Comparison of ENCODE assay signal across 1 cellular context in the genomic region with DNA sequence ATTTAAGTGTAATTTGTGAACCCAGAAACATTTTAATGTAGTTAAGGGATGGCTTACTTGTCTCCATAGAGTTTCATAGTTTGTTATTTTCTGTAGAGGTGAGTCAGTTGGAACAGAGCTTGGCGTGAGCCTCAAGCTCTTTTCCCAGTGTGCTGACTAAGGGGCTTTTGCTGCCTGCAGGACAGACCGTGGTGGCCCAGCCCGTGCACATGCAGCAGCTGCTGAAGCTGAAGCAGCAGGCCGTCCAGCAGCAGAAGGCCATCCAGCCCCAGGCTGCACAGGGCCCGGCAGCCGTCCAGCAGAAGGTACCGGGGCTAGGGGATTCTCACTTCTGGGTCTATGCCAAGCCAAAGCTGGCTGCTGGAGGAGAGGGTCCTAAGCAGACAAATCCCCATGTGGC.
TF ChIP-seq lines count a peak whose summit lies in the region.

No MANE protein-coding gene starts in this region.

TF ChIP-seq in IMR-90, 13 proteins besides CTCF, POLR2A, EP300 and RAD21:
- TF ChIP-seq CEBPB (IDR thresholded peaks at IDR 0.05; ENCODE audit: low read depth, low read length): no peak
- peak; percentile 67 for TF ChIP-seq MAFK (IDR thresholded peaks at IDR 0.05; ENCODE audit: low read depth, low read length)
